In genomic region chr12:121888478-121889266, GRCh38 we compare ENCODE assay signal across 1 cellular context.
A peak's percentile ranks its signal among the peaks of the same experiment; 100 is the strongest.
TF ChIP-seq lines count a peak whose summit lies in the region.

Gene PSMD9, plus strand, starts transcription at chr12:121888790. Its CDS starts 67 bp downstream, at chr12:121888857.

TF ChIP-seq in HepG2, 621 proteins besides CTCF, POLR2A, EP300 and RAD21 (continued from another document and continues in another):
- TF ChIP-seq, protein P1, sequence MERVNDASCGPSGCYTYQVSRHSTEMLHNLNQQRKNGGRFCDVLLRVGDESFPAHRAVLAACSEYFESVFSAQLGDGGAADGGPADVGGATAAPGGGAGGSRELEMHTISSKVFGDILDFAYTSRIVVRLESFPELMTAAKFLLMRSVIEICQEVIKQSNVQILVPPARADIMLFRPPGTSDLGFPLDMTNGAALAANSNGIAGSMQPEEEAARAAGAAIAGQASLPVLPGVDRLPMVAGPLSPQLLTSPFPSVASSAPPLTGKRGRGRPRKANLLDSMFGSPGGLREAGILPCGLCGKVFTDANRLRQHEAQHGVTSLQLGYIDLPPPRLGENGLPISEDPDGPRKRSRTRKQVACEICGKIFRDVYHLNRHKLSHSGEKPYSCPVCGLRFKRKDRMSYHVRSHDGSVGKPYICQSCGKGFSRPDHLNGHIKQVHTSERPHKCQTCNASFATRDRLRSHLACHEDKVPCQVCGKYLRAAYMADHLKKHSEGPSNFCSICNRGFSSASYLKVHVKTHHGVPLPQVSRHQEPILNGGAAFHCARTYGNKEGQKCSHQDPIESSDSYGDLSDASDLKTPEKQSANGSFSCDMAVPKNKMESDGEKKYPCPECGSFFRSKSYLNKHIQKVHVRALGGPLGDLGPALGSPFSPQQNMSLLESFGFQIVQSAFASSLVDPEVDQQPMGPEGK (CRISPR knock-in tag; IDR thresholded peaks at IDR 0.05), result peak; percentile 70
- TF ChIP-seq ZBTB34 (CRISPR knock-in tag; IDR thresholded peaks at IDR 0.05) (no peak; the same call in none of the 2 replicates), TERF1 (CRISPR knock-in tag; IDR thresholded peaks at IDR 0.05) (no peak), IRX3 (CRISPR knock-in tag; IDR thresholded peaks at IDR 0.05; ENCODE audit: borderline replicate concordance, low read depth) (0 out of 2 replicates have a peak, but pooled peaks have one; percentile 60), DNMT1 (CRISPR knock-in tag; IDR thresholded peaks at IDR 0.05) (peak; percentile 83), ZNF687 (CRISPR knock-in tag; IDR thresholded peaks at IDR 0.05) (peak; percentile 100), SP1 (IDR thresholded peaks at IDR 0.05) (no peak), SP1 (CRISPR knock-in tag; IDR thresholded peaks at IDR 0.05) (peak; percentile 94), JUNB (CRISPR knock-in tag; IDR thresholded peaks at IDR 0.05; ENCODE audit: borderline replicate concordance) (no peak; the same call in 1 of the 2 replicates), ZNF784 (CRISPR knock-in tag; IDR thresholded peaks at IDR 0.05; ENCODE audit: borderline replicate concordance) (peak; percentile 78), EED (CRISPR knock-in tag; IDR thresholded peaks at IDR 0.05) (no peak), IKZF4 (CRISPR knock-in tag; IDR thresholded peaks at IDR 0.05; ENCODE audit: borderline replicate concordance, low read depth, not compliant biosample characterization) (no peak), MAFF (IDR thresholded peaks at IDR 0.05; ENCODE audit: low read depth, low read length) (no peak), ZNF468 (CRISPR knock-in tag; IDR thresholded peaks at IDR 0.05) (no peak), HNRNPL (IDR thresholded peaks at IDR 0.05; ENCODE audit: low read depth, low read length) (0 out of 2 replicates have a peak, but pooled peaks have one; percentile 70), MED13 (CRISPR knock-in tag; IDR thresholded peaks at IDR 0.05) (peak; percentile 59; the same call in 1 of the 2 replicates), ZNF496 (CRISPR knock-in tag; IDR thresholded peaks at IDR 0.05; ENCODE audit: insufficient replicate concordance) (no peak), ZNF24 (IDR thresholded peaks at IDR 0.05) (no peak), ZMAT3 (CRISPR knock-in tag; conservative IDR thresholded peaks at IDR 0.05) (peak; percentile 79; the same call in 1 of the 2 replicates), MED1 (CRISPR knock-in tag; IDR thresholded peaks at IDR 0.05) (peak; percentile 92), MIXL1 (CRISPR knock-in tag; IDR thresholded peaks at IDR 0.05) (peak; percentile 91), ZNF264 (CRISPR knock-in tag; IDR thresholded peaks at IDR 0.05) (no peak), ZNF335 (CRISPR knock-in tag; IDR thresholded peaks at IDR 0.05) (peak; percentile 70; the same call in 1 of the 2 replicates), NR2C2 (CRISPR knock-in tag; IDR thresholded peaks at IDR 0.05; ENCODE audit: borderline replicate concordance) (peak; percentile 99), ETV6 (CRISPR knock-in tag; conservative IDR thresholded peaks at IDR 0.05) (no peak), NCOA2 (CRISPR knock-in tag; IDR thresholded peaks at IDR 0.05) (peak; percentile 52), SMC3 (IDR thresholded peaks at IDR 0.05; ENCODE audit: low read length) (peak; percentile 82), ZNF276 (CRISPR knock-in tag; IDR thresholded peaks at IDR 0.05; ENCODE audit: low read depth) (peak; percentile 88; the same call in 1 of the 2 replicates), HBP1 (CRISPR knock-in tag; IDR thresholded peaks at IDR 0.05; ENCODE audit: low read depth) (peak; percentile 84; the same call in 1 of the 2 replicates)
- TF ChIP-seq, protein P2, sequence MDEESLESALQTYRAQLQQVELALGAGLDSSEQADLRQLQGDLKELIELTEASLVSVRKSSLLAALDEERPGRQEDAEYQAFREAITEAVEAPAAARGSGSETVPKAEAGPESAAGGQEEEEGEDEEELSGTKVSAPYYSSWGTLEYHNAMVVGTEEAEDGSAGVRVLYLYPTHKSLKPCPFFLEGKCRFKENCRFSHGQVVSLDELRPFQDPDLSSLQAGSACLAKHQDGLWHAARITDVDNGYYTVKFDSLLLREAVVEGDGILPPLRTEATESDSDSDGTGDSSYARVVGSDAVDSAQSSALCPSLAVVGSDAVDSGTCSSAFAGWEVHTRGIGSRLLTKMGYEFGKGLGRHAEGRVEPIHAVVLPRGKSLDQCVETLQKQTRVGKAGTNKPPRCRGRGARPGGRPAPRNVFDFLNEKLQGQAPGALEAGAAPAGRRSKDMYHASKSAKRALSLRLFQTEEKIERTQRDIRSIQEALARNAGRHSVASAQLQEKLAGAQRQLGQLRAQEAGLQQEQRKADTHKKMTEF (CRISPR knock-in tag; IDR thresholded peaks at IDR 0.05), result peak; percentile 97
- TF ChIP-seq, protein P3, sequence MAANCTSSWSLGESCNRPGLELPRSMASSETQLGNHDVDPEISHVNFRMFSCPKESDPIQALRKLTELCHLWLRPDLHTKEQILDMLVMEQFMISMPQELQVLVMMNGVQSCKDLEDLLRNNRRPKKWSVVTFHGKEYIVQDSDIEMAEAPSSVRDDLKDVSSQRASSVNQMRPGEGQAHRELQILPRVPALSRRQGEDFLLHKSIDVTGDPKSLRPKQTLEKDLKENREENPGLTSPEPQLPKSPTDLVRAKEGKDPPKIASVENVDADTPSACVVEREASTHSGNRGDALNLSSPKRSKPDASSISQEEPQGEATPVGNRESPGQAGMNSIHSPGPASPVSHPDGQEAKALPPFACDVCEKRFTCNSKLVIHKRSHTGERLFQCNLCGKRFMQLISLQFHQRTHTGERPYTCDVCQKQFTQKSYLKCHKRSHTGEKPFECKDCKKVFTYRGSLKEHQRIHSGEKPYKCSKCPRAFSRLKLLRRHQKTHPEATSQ (CRISPR knock-in tag; IDR thresholded peaks at IDR 0.05; ENCODE audit: borderline replicate concordance), result peak; percentile 93; the same call in 1 of the 2 replicates
- TF ChIP-seq, protein P4, sequence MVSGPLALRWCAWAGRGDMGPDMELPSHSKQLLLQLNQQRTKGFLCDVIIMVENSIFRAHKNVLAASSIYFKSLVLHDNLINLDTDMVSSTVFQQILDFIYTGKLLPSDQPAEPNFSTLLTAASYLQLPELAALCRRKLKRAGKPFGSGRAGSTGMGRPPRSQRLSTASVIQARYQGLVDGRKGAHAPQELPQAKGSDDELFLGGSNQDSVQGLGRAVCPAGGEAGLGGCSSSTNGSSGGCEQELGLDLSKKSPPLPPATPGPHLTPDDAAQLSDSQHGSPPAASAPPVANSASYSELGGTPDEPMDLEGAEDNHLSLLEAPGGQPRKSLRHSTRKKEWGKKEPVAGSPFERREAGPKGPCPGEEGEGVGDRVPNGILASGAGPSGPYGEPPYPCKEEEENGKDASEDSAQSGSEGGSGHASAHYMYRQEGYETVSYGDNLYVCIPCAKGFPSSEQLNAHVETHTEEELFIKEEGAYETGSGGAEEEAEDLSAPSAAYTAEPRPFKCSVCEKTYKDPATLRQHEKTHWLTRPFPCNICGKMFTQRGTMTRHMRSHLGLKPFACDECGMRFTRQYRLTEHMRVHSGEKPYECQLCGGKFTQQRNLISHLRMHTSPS (CRISPR knock-in tag; IDR thresholded peaks at IDR 0.05; ENCODE audit: low read depth), result peak; percentile 63
- TF ChIP-seq, protein P5, sequence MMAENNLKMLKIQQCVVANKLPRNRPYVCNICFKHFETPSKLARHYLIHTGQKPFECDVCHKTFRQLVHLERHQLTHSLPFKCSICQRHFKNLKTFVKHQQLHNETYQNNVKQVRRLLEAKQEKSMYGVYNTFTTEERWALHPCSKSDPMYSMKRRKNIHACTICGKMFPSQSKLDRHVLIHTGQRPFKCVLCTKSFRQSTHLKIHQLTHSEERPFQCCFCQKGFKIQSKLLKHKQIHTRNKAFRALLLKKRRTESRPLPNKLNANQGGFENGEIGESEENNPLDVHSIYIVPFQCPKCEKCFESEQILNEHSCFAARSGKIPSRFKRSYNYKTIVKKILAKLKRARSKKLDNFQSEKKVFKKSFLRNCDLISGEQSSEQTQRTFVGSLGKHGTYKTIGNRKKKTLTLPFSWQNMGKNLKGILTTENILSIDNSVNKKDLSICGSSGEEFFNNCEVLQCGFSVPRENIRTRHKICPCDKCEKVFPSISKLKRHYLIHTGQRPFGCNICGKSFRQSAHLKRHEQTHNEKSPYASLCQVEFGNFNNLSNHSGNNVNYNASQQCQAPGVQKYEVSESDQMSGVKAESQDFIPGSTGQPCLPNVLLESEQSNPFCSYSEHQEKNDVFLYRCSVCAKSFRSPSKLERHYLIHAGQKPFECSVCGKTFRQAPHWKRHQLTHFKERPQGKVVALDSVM (CRISPR knock-in tag; IDR thresholded peaks at IDR 0.05), result peak; percentile 94
- TF ChIP-seq, protein P6, sequence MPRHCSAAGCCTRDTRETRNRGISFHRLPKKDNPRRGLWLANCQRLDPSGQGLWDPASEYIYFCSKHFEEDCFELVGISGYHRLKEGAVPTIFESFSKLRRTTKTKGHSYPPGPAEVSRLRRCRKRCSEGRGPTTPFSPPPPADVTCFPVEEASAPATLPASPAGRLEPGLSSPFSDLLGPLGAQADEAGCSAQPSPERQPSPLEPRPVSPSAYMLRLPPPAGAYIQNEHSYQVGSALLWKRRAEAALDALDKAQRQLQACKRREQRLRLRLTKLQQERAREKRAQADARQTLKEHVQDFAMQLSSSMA (CRISPR knock-in tag; IDR thresholded peaks at IDR 0.05), result 0 out of 2 replicates have a peak, but pooled peaks have one; percentile 71
- TF ChIP-seq, protein P7, sequence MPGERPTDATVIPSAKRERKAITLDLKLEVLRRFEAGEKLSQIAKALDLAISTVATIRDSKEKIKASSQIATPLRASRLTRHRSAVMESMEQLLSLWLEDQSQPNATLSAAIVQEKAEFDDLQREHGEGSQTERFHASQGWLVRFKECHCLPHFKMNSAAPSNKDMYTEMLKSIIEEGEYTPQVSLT (CRISPR knock-in tag; IDR thresholded peaks at IDR 0.05; ENCODE audit: borderline replicate concordance, low read depth), result no peak
